Comparison of ENCODE assay signal across 16 cellular contexts in genomic region chr4:8293131-8293975, GRCh38. TPM values are rescaled to one million over a fixed set of nuclear protein-coding genes. Genes with fewer than 3 reads are reported as not detected.
"Had no signal": no experiment of that assay in that cellular context is flagged by ENCODE, and none has a peak within 500 bp of the region (broad histone marks: within the 10 kb centered on the region; RNA-seq: fewer than 3 reads in every experiment).

No MANE protein-coding gene starts in this region.

- H3K4me3 ChIP-seq: thyroid gland, uterus had no signal

- H3K9me3 ChIP-seq: thyroid gland, uterus had no signal

- H3K4me1 ChIP-seq: thyroid gland, uterus had no signal

- H3K27me3 ChIP-seq: thyroid gland, uterus had no signal

- H3K4me1 Mint-ChIP-seq: brain; central memory CD8-positive, alpha-beta T cell had no signal

- H3K36me3 Mint-ChIP-seq: activated naive CD4-positive, alpha-beta T cell treated with anti-CD3 and anti-CD28 coated beads, Interleukin-2, amount 50 U/mL, for 72 hours; natural killer cell treated with Interleukin-12 subunit alpha and Interleukin-12 subunit beta and Interleukin-15 and Interleukin-18, amount 100 ng/mL, for 72 hours; stimulated activated memory B cell treated with anti-CD40 and anti-IgM and Interleukin-4, amounts not matched to agents 10 μg/mL and 1 μg/mL and 100 μg/mL, for 72 hours had no signal

- DNase-seq: activated CD4-positive, alpha-beta T cell treated with anti-CD3 and anti-CD28 coated beads for 4 hours; activated CD8-positive, alpha-beta T cell treated with anti-CD3 and anti-CD28 coated beads for 36 hours; activated effector memory CD4-positive, alpha-beta T cell treated with anti-CD3 and anti-CD28 coated beads, Interleukin-2, amount 50 U/mL, for 16 hours; activated T-cell treated with anti-CD3 and anti-CD28 coated beads, Interleukin-2, amount 50 U/mL, for 4 hours; effector memory CD4-positive, alpha-beta T cell; mesenchymal stem cell; occipital lobe; stimulated activated CD4-positive, alpha-beta T cell treated with anti-CD3 and anti-CD28 coated beads, Interleukin-2, amount 100 ng/mL, for 48 hours; T-helper 2 cell; thyroid gland had no signal

- H3K27me3 Mint-ChIP-seq: activated CD8-positive, alpha-beta T cell treated with anti-CD3 and anti-CD28 coated beads for 36 hours; central memory CD8-positive, alpha-beta T cell had no signal

- H3K9me3 Mint-ChIP-seq: activated CD8-positive, alpha-beta T cell treated with anti-CD3 and anti-CD28 coated beads for 36 hours; activated T-cell treated with anti-CD3 and anti-CD28 coated beads, Interleukin-2, amount 50 U/mL, for 4 hours had no signal

- H3K4me3 Mint-ChIP-seq: activated CD8-positive, alpha-beta T cell treated with anti-CD3 and anti-CD28 coated beads for 36 hours; activated T-cell treated with anti-CD3 and anti-CD28 coated beads, Interleukin-2, amount 50 U/mL, for 4 hours; brain; central memory CD8-positive, alpha-beta T cell; natural killer cell treated with Interleukin-12 subunit alpha and Interleukin-12 subunit beta and Interleukin-15 and Interleukin-18, amount 100 ng/mL, for 72 hours; stimulated activated memory B cell treated with anti-CD40 and anti-IgM and Interleukin-4, amounts not matched to agents 10 μg/mL and 1 μg/mL and 100 μg/mL, for 72 hours had no signal

- H3K36me3 ChIP-seq: thyroid gland, uterus had no signal

- H3K27ac Mint-ChIP-seq: activated CD8-positive, alpha-beta T cell treated with anti-CD3 and anti-CD28 coated beads for 36 hours; brain; natural killer cell treated with Interleukin-12 subunit alpha and Interleukin-12 subunit beta and Interleukin-15 and Interleukin-18, amount 100 ng/mL, for 72 hours; stimulated activated memory B cell treated with anti-CD40 and anti-IgM and Interleukin-4, amounts not matched to agents 10 μg/mL and 1 μg/mL and 100 μg/mL, for 72 hours had no signal

- ATAC-seq: activated CD8-positive, alpha-beta T cell treated with anti-CD3 and anti-CD28 coated beads for 36 hours; activated naive CD4-positive, alpha-beta T cell treated with anti-CD3 and anti-CD28 coated beads, Interleukin-2, amount 50 U/mL, for 72 hours; activated T-cell treated with anti-CD3 and anti-CD28 coated beads, Interleukin-2, amount 50 U/mL, for 4 hours; natural killer cell treated with Interleukin-12 subunit alpha and Interleukin-12 subunit beta and Interleukin-15 and Interleukin-18, amount 100 ng/mL, for 72 hours; stimulated activated memory B cell treated with anti-CD40 and anti-IgM and Interleukin-4, amounts not matched to agents 10 μg/mL and 1 μg/mL and 100 μg/mL, for 72 hours had no signal

- H3K27ac ChIP-seq: thyroid gland, uterus had no signal

RNA-seq across cellular contexts. Expression of gene HTRA3, which starts 23.8 kb away (rescaled TPM):
- total RNA-seq: activated naive CD4-positive, alpha-beta T cell treated with anti-CD3 and anti-CD28 coated beads, Interleukin-2, amount 50 U/mL, for 72 hours; activated T-cell treated with anti-CD3 and anti-CD28 coated beads, Interleukin-2, amount 50 U/mL, for 4 hours; natural killer cell treated with Interleukin-12 subunit alpha and Interleukin-12 subunit beta and Interleukin-15 and Interleukin-18, amount 100 ng/mL, for 72 hours had no signal
